15 cellular contexts compared by ENCODE assay signal in genomic region chr1:153387001-153387400, GRCh38. TPM values are rescaled to one million over a fixed set of nuclear protein-coding genes. Genes with fewer than 3 reads are reported as not detected.
"Had no signal": no experiment of that assay in that cellular context is flagged by ENCODE, and none has a peak within 500 bp of the region (broad histone marks: within the 10 kb centered on the region; RNA-seq: fewer than 3 reads in every experiment).

No MANE protein-coding gene starts in this region.

- H3K4me3 ChIP-seq: SJCRH30 had no signal

- ATAC-seq: stimulated activated naive CD8-positive, alpha-beta T cell treated with anti-CD3 and anti-CD28 coated beads, Interleukin-15, Interleukin-2, amounts not matched to agents 100 U/mL and 50 U/mL, for 24 hours had no signal

- H3K27ac ChIP-seq: parathyroid adenoma, SJCRH30 had no signal

- H3K27ac Mint-ChIP-seq: activated B cell treated with CpG ODN at 0.5 μM for 24 hours; activated CD4-positive, alpha-beta T cell treated with anti-CD3 and anti-CD28 coated beads, Interleukin-2, amount 10 ng/mL, durations not matched to agents 7 days and 5 days; activated T-helper 1 cell treated with anti-CD3 and anti-CD28 coated beads, Interleukin-12 subunit alpha, Interleukin-12 subunit beta, Interleukin-2, Interleukin-4 antibody, amounts not matched to agents 30 ng/mL and 10 ng/mL and 1 ng/mL, durations not matched to agents 14 hours and 24 hours and 36 hours had no signal

- H3K9ac ChIP-seq: parathyroid adenoma had no signal

- H3K9me3 Mint-ChIP-seq: activated CD4-positive, alpha-beta T cell treated with anti-CD3 and anti-CD28 coated beads, Interleukin-2, amount 10 ng/mL, durations not matched to agents 7 days and 5 days had no signal

- DNase-seq: activated B cell treated with CpG ODN at 0.5 μM for 24 hours; activated CD4-positive, alpha-beta T cell treated with anti-CD3 and anti-CD28 coated beads, Interleukin-2, amount 10 ng/mL, durations not matched to agents 7 days and 5 days; activated naive CD4-positive, alpha-beta T cell treated with Interleukin-2 at 50 U/mL for 16 hours; cerebellar nuclear complex; dermis blood vessel endothelial cell; kidney glomerular epithelial cell; SJCRH30; stimulated activated CD4-positive, alpha-beta T cell treated with anti-CD3 and anti-CD28 coated beads, Interleukin-4, amount 100 ng/mL, for 4 hours; stimulated activated CD8-positive, alpha-beta memory T cell treated with anti-CD3 and anti-CD28 coated beads, Interleukin-4, amount 100 ng/mL, for 48 hours; stimulated activated naive CD8-positive, alpha-beta T cell treated with anti-CD3 and anti-CD28 coated beads, Interleukin-15, Interleukin-2, amounts not matched to agents 100 U/mL and 50 U/mL, for 24 hours had no signal

- H3K9me3 ChIP-seq: SJCRH30 had no signal

- H3K27me3 ChIP-seq: SJCRH30 had no signal

- H3K4me3 Mint-ChIP-seq: activated B cell treated with CpG ODN at 0.5 μM for 24 hours; activated CD4-positive, alpha-beta T cell treated with anti-CD3 and anti-CD28 coated beads, Interleukin-2, amount 10 ng/mL, durations not matched to agents 7 days and 5 days; activated T-helper 1 cell treated with anti-CD3 and anti-CD28 coated beads, Interleukin-12 subunit alpha, Interleukin-12 subunit beta, Interleukin-2, Interleukin-4 antibody, amounts not matched to agents 30 ng/mL and 10 ng/mL and 1 ng/mL, durations not matched to agents 14 hours and 24 hours and 36 hours had no signal

- H3K4me1 Mint-ChIP-seq: activated B cell treated with CpG ODN at 0.5 μM for 24 hours had no signal

- H3K36me3 ChIP-seq: SJCRH30 had no signal

- H3K4me1 ChIP-seq: parathyroid adenoma, SJCRH30 had no signal

RNA-seq across cellular contexts. Expression of gene S100A8, which starts 3.9 kb away (rescaled TPM):
- total RNA-seq: activated B cell treated with CpG ODN at 0.5 μM for 24 hours; activated CD4-positive, alpha-beta T cell treated with anti-CD3 and anti-CD28 coated beads, Interleukin-2, amount 10 ng/mL, durations not matched to agents 7 days and 5 days; activated T-helper 1 cell treated with anti-CD3 and anti-CD28 coated beads, Interleukin-12 subunit alpha, Interleukin-12 subunit beta, Interleukin-2, Interleukin-4 antibody, amounts not matched to agents 30 ng/mL and 10 ng/mL and 1 ng/mL, durations not matched to agents 14 hours and 24 hours and 36 hours; dermis blood vessel endothelial cell; fibroblast of villous mesenchyme; SJCRH30; T-helper 2 cell treated with Interferon-gamma antibody and Interleukin-4, amounts not matched to agents 100 ng/mL and 5 ng/mL, for 36 hours had no signal

RNA-seq across cellular contexts. Expression of gene S100A12, which starts 11.6 kb away (rescaled TPM):
- total RNA-seq: activated B cell treated with CpG ODN at 0.5 μM for 24 hours; activated CD4-positive, alpha-beta T cell treated with anti-CD3 and anti-CD28 coated beads, Interleukin-2, amount 10 ng/mL, durations not matched to agents 7 days and 5 days; activated T-helper 1 cell treated with anti-CD3 and anti-CD28 coated beads, Interleukin-12 subunit alpha, Interleukin-12 subunit beta, Interleukin-2, Interleukin-4 antibody, amounts not matched to agents 30 ng/mL and 10 ng/mL and 1 ng/mL, durations not matched to agents 14 hours and 24 hours and 36 hours; dermis blood vessel endothelial cell; fibroblast of villous mesenchyme; SJCRH30; T-helper 2 cell treated with Interferon-gamma antibody and Interleukin-4, amounts not matched to agents 100 ng/mL and 5 ng/mL, for 36 hours had no signal

RNA-seq across cellular contexts. Expression of gene S100A7A, which starts 29.3 kb away (rescaled TPM):
- total RNA-seq: activated B cell treated with CpG ODN at 0.5 μM for 24 hours; activated CD4-positive, alpha-beta T cell treated with anti-CD3 and anti-CD28 coated beads, Interleukin-2, amount 10 ng/mL, durations not matched to agents 7 days and 5 days; activated T-helper 1 cell treated with anti-CD3 and anti-CD28 coated beads, Interleukin-12 subunit alpha, Interleukin-12 subunit beta, Interleukin-2, Interleukin-4 antibody, amounts not matched to agents 30 ng/mL and 10 ng/mL and 1 ng/mL, durations not matched to agents 14 hours and 24 hours and 36 hours; dermis blood vessel endothelial cell; fibroblast of villous mesenchyme; lower leg skin; SJCRH30; T-helper 2 cell treated with Interferon-gamma antibody and Interleukin-4, amounts not matched to agents 100 ng/mL and 5 ng/mL, for 36 hours had no signal

RNA-seq across cellular contexts. Expression of gene S100A9, which starts 29.3 kb away (rescaled TPM):
- total RNA-seq: activated T-helper 1 cell treated with anti-CD3 and anti-CD28 coated beads, Interleukin-12 subunit alpha, Interleukin-12 subunit beta, Interleukin-2, Interleukin-4 antibody, amounts not matched to agents 30 ng/mL and 10 ng/mL and 1 ng/mL, durations not matched to agents 14 hours and 24 hours and 36 hours; fibroblast of villous mesenchyme; SJCRH30; T-helper 2 cell treated with Interferon-gamma antibody and Interleukin-4, amounts not matched to agents 100 ng/mL and 5 ng/mL, for 36 hours had no signal

RNA-seq across cellular contexts. Expression of gene PGLYRP4, which starts 38.4 kb away (rescaled TPM):
- total RNA-seq: activated B cell treated with CpG ODN at 0.5 μM for 24 hours; activated CD4-positive, alpha-beta T cell treated with anti-CD3 and anti-CD28 coated beads, Interleukin-2, amount 10 ng/mL, durations not matched to agents 7 days and 5 days; activated T-helper 1 cell treated with anti-CD3 and anti-CD28 coated beads, Interleukin-12 subunit alpha, Interleukin-12 subunit beta, Interleukin-2, Interleukin-4 antibody, amounts not matched to agents 30 ng/mL and 10 ng/mL and 1 ng/mL, durations not matched to agents 14 hours and 24 hours and 36 hours; dermis blood vessel endothelial cell; fibroblast of villous mesenchyme; SJCRH30; T-helper 2 cell treated with Interferon-gamma antibody and Interleukin-4, amounts not matched to agents 100 ng/mL and 5 ng/mL, for 36 hours had no signal
